Comparison of ENCODE assay signal across 7 cellular contexts in the genomic region with DNA sequence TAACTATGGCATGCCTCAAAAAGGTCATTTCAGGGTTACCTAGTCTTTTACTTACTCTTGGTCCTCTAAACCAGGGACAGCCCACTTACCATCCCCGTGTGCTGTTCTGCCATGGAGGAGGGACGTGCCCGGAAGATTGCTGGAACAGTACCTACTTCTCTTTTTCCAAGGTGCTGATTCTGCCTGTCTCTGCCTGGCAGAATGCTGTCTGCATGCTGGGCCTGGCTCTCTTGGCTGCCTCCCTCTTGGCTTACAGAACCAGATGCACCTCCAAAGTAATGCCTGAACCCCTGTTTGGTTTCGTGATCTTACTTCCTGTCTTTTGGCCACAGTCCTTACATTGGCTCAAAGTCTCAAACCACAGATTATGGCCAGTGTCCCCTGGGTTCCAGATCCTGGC.
"Had no signal": no experiment of that assay in that cellular context is flagged by ENCODE, and none has a peak within 500 bp of the region (broad histone marks: within the 10 kb centered on the region; RNA-seq: fewer than 3 reads in every experiment).

No MANE protein-coding gene starts in this region.

- H3K4me1 Mint-ChIP-seq: H9, IgD-negative memory B cell had no signal

- H3K9me3 Mint-ChIP-seq: H9 had no signal

- H3K4me3 Mint-ChIP-seq: H9, IgD-negative memory B cell had no signal

- H3K27ac ChIP-seq: HL-60 had no signal

- H3K27ac Mint-ChIP-seq: H9, IgD-negative memory B cell had no signal

- FAIRE-seq: H54, HepG2 had no signal

- ATAC-seq: HepG2 had no signal

- H3K36me3 Mint-ChIP-seq: IgD-negative memory B cell had no signal

- DNase-seq: GOT3, H9, HCEC 1CT had no signal
